In genomic region chr2:65367517-65367916, GRCh38 we compare ENCODE assay signal across 11 cellular contexts.
A peak's percentile ranks its signal among the peaks of the same experiment; 100 is the strongest.
DNase-seq lines count a peak whose midpoint lies in the region; ATAC-seq, FAIRE-seq and TF ChIP-seq lines count a peak whose summit lies in the region.
"Had no signal": no experiment of that assay in that cellular context is flagged by ENCODE, and none has a peak within 500 bp of the region (broad histone marks: within the 10 kb centered on the region; RNA-seq: fewer than 3 reads in every experiment).

No MANE protein-coding gene starts in this region.

- peak overlapping the region in 2 of 3 experiments; percentile 40 to 76 for H3K27ac Mint-ChIP-seq in nephron
- no peak overlapping the region for H3K27ac Mint-ChIP-seq in natural killer cell treated with Interleukin-12 subunit alpha and Interleukin-12 subunit beta and Interleukin-15 and Interleukin-18, amount 100 ng/mL, for 72 hours
- H3K27ac Mint-ChIP-seq: activated T-helper 1 cell treated with anti-CD3 and anti-CD28 coated beads, Interleukin-12 subunit alpha, Interleukin-12 subunit beta, Interleukin-2, Interleukin-4 antibody, amounts not matched to agents 30 ng/mL and 10 ng/mL and 1 ng/mL, durations not matched to agents 14 hours and 24 hours and 36 hours had no signal

- ATAC-seq in natural killer cell treated with Interleukin-12 subunit alpha and Interleukin-12 subunit beta and Interleukin-15 and Interleukin-18, amount 100 ng/mL, for 72 hours, result no peak

- DNase-seq in DMS153 treated with DMSO at 0.1 percent for 48 hours (lab: John Stamatoyannopoulos, UW; ENCODE audit: unreplicated experiment), result peak; percentile 32
- peak; percentile 76 for DNase-seq in MV-4-11 (lab: John Stamatoyannopoulos, UW)
- peak; percentile 98 for DNase-seq in choroid plexus epithelial cell (ENCODE audit: low read depth)
- no peak for DNase-seq in NCI-H2171 (lab: John Stamatoyannopoulos, UW)
- DNase-seq in frontal cortex (ENCODE audit: low spot score in 2 of 2), result no peak
- DNase-seq in natural killer cell treated with Interleukin-12 subunit alpha and Interleukin-12 subunit beta and Interleukin-15 and Interleukin-18, amount 100 ng/mL, for 72 hours (ENCODE audit: low spot score), result no peak
- no peak for DNase-seq in activated gamma-delta T cell (lab: John Stamatoyannopoulos, UW)
- DNase-seq: left cardiac atrium, NCI-H1436 treated with DMSO at 0.1 percent for 48 hours had no signal

- TF ChIP-seq CTCF in choroid plexus epithelial cell (conservative IDR thresholded peaks at IDR 0.05; ENCODE audit: low read depth, low read length), result no peak
- no peak for TF ChIP-seq CTCF in nephron (IDR thresholded peaks at IDR 0.05; ENCODE audit: unreplicated experiment in 3 of 3)

- H3K27me3 Mint-ChIP-seq in nephron (ENCODE audit: low read depth), result no peaks in the 10 kb centered on the region
- no peaks in the 10 kb centered on the region for H3K27me3 Mint-ChIP-seq in natural killer cell treated with Interleukin-12 subunit alpha and Interleukin-12 subunit beta and Interleukin-15 and Interleukin-18, amount 100 ng/mL, for 72 hours

- FAIRE-seq in frontal cortex (lab: Jason Lieb, UNC), result no peak

- no peaks in the 10 kb centered on the region for H3K36me3 Mint-ChIP-seq in nephron (ENCODE audit: low read depth)
- H3K36me3 Mint-ChIP-seq in natural killer cell treated with Interleukin-12 subunit alpha and Interleukin-12 subunit beta and Interleukin-15 and Interleukin-18, amount 100 ng/mL, for 72 hours, result no peaks in the 10 kb centered on the region

- H3K4me1 Mint-ChIP-seq in nephron, result peaks cover 82% of the 10 kb centered on the region
- H3K4me1 Mint-ChIP-seq in natural killer cell treated with Interleukin-12 subunit alpha and Interleukin-12 subunit beta and Interleukin-15 and Interleukin-18, amount 100 ng/mL, for 72 hours (ENCODE audit: low read depth in 2 of 2), result peaks cover 18 to 34% of the 10 kb centered on the region in 2 donors

- H3K9me3 Mint-ChIP-seq in nephron, result no peaks in the 10 kb centered on the region
- no peaks in the 10 kb centered on the region for H3K9me3 Mint-ChIP-seq in natural killer cell treated with Interleukin-12 subunit alpha and Interleukin-12 subunit beta and Interleukin-15 and Interleukin-18, amount 100 ng/mL, for 72 hours
- H3K9me3 Mint-ChIP-seq: activated T-helper 1 cell treated with anti-CD3 and anti-CD28 coated beads, Interleukin-12 subunit alpha, Interleukin-12 subunit beta, Interleukin-2, Interleukin-4 antibody, amounts not matched to agents 30 ng/mL and 10 ng/mL and 1 ng/mL, durations not matched to agents 14 hours and 24 hours and 36 hours had no signal

- peak overlapping the region in 1 of 3 experiments; percentile 51 for H3K4me3 Mint-ChIP-seq in nephron
- no peak overlapping the region for H3K4me3 Mint-ChIP-seq in natural killer cell treated with Interleukin-12 subunit alpha and Interleukin-12 subunit beta and Interleukin-15 and Interleukin-18, amount 100 ng/mL, for 72 hours
- H3K4me3 Mint-ChIP-seq: activated T-helper 1 cell treated with anti-CD3 and anti-CD28 coated beads, Interleukin-12 subunit alpha, Interleukin-12 subunit beta, Interleukin-2, Interleukin-4 antibody, amounts not matched to agents 30 ng/mL and 10 ng/mL and 1 ng/mL, durations not matched to agents 14 hours and 24 hours and 36 hours had no signal

- H3K4me3 ChIP-seq in choroid plexus epithelial cell (ENCODE audit: low read depth, low read length), result no peak overlapping the region

Comparison
In these comparisons a context has a peak if more than half of its experiments do, and no peak if none do; other contexts are left out.
1. DNase-seq: peak in DMS153 treated with DMSO at 0.1 percent for 48 hours (single experiment), MV-4-11 (single experiment) and choroid plexus epithelial cell (single experiment); none in NCI-H2171 (single experiment), frontal cortex (0 of 2), natural killer cell treated with Interleukin-12 subunit alpha and Interleukin-12 subunit beta and Interleukin-15 and Interleukin-18, amount 100 ng/mL, for 72 hours (single experiment) and activated gamma-delta T cell (single experiment).
2. H3K27ac Mint-ChIP-seq: peak in nephron (2 of 3); none in natural killer cell treated with Interleukin-12 subunit alpha and Interleukin-12 subunit beta and Interleukin-15 and Interleukin-18, amount 100 ng/mL, for 72 hours (0 of 2).